Comparison of ENCODE assay signal across 8 cellular contexts in genomic region chr17:82051776-82052637, GRCh38. TPM values are rescaled to one million over a fixed set of nuclear protein-coding genes. Genes with fewer than 3 reads are reported as not detected.
A peak's percentile ranks its signal among the peaks of the same experiment; 100 is the strongest.
DNase-seq lines count a peak whose midpoint lies in the region; ATAC-seq and TF ChIP-seq lines count a peak whose summit lies in the region.

TSS of gene GPS1 (plus strand) at chr17:82051898. CDS start at chr17:82051932, 34 bp downstream.
TSS of gene RFNG (minus strand) at chr17:82051811. CDS start at chr17:82051766, 45 bp downstream.

- H3K4me2 ChIP-seq in GM23338: peak within 1 kb of the TSS; percentile 89

- no peaks in the 10 kb centered on the region for H3K9me3 Mint-ChIP-seq in GM23338

- no peaks in the 10 kb centered on the region; the same call in 2 of the 3 replicates for H3K4me1 Mint-ChIP-seq in GM23338

- no peak within 1 kb of the TSS for H2AFZ ChIP-seq in GM23338

- H3K4me3 ChIP-seq in GM23338: peak within 1 kb of the TSS; percentile 89

- H3K79me2 ChIP-seq in GM23338 (replicated peaks; ENCODE audit: insufficient read depth): peaks cover 9% of the 10 kb centered on the region; the same call in 1 of the 2 replicates

- H3K27ac Mint-ChIP-seq in GM23338: no peak within 1 kb of the TSS

- H3K36me3 Mint-ChIP-seq in GM23338 (ENCODE audit: low read depth): peaks cover 23% of the 10 kb centered on the region

- DNase-seq in D341Med (ENCODE audit: low spot score) (peak; percentile 99), GM23338 (ENCODE audit: low spot score) (peak; percentile 82), NCI-H2107 treated with DMSO at 0.1 percent for 48 hours (lab: John Stamatoyannopoulos, UW; ENCODE audit: unreplicated experiment) (peak; percentile 14), cerebellum (ENCODE audit: low spot score) (peak; percentile 93), left colon (peak; percentile 73 to 91), GF-D8 (lab: John Stamatoyannopoulos, UW) (no peak)
- DNase-seq in activated CD4-positive, alpha-beta T cell treated with anti-CD3 and anti-CD28 coated beads for 24 hours (ENCODE audit: low read depth in 2 of 2): peak; percentile 70 to 82
- DNase-seq in stimulated activated CD4-positive, alpha-beta T cell treated with anti-CD3 and anti-CD28 coated beads, Interleukin-1b, Interleukin-23, amount 100 ng/mL, for 24 hours (ENCODE audit: low read depth in 4 of 4, low spot score in 1 of 4): peak; percentile 67 to 84 (median 80)

- peaks cover 8% of the 10 kb centered on the region; the same call in 1 of the 2 replicates for H4K20me1 ChIP-seq in GM23338 (replicated peaks; ENCODE audit: insufficient read depth)

- peaks cover 13% of the 10 kb centered on the region for H3K27me3 Mint-ChIP-seq in GM23338 (ENCODE audit: insufficient read depth, low read depth, poor library complexity)

- ATAC-seq in GM23338 (peak; percentile 50), left colon (peak; percentile 82)

- no peaks in the 10 kb centered on the region for H3K9me2 ChIP-seq in GM23338 (ENCODE audit: insufficient read depth)

- H3K36me3 ChIP-seq in GM23338 (ENCODE audit: insufficient read depth): peaks cover 4% of the 10 kb centered on the region; the same call in 1 of the 2 replicates

- no peaks in the 10 kb centered on the region for H3K4me1 ChIP-seq in GM23338 (ENCODE audit: insufficient read depth)

- H3K27ac ChIP-seq in GM23338 (ENCODE audit: low read depth): no peak within 1 kb of the TSS

- peak within 1 kb of the TSS; percentile 86 for H3K4me3 Mint-ChIP-seq in GM23338

- 0 out of 2 replicates have a peak, but pooled peaks cover 6% of the 10 kb centered on the region for H3F3A ChIP-seq in GM23338 (replicated peaks; ENCODE audit: low read depth)

- intact Hi-C loops in left colon (cut with DNase I, micrococcal nuclease): no loop called here

- H3K27me3 ChIP-seq in GM23338 (ENCODE audit: insufficient read depth): no peaks in the 10 kb centered on the region

- no peak for TF ChIP-seq CTCF in GM23338 (conservative IDR thresholded peaks at IDR 0.05; ENCODE audit: low read depth in 2 of 2)

TF ChIP-seq in GM23338, 12 proteins besides CTCF, POLR2A, EP300 and RAD21:
- no peak for TF ChIP-seq EZH2 (IDR thresholded peaks at IDR 0.05; ENCODE audit: low read depth, unreplicated experiment)
- TF ChIP-seq POLR2AphosphoS5 (IDR thresholded peaks at IDR 0.05; ENCODE audit: low read depth): peak; percentile 50; the same call in 1 of the 2 replicates
- peak; percentile 62 for TF ChIP-seq ETS1 (IDR thresholded peaks at IDR 0.05)
- 0 out of 2 replicates have a peak, but pooled peaks have one; percentile 62 for TF ChIP-seq CREB1 (CRISPR knock-in tag; IDR thresholded peaks at IDR 0.05; ENCODE audit: low read depth)
- no peak for TF ChIP-seq REST (IDR thresholded peaks at IDR 0.05; ENCODE audit: unreplicated experiment)

RNA-seq across cellular contexts. Expression of gene GPS1, which starts in this region (rescaled TPM):
- total RNA-seq in GM23338 (2014; rRNA removed; shearing (Covaris generic)): 228 and 242 TPM in 2 replicates
- polyA plus RNA-seq in GM23338 (2016; fragmentation: Nextera tagmentation; extraction: Ambion mirVana): 136 and 148 TPM in 2 replicates
- 52.9 TPM for total RNA-seq in cerebellum
- 10 to 100 TPM; 80.7 to 87.4 TPM for total RNA-seq in left colon

RNA-seq across cellular contexts. Expression of gene RFNG, which starts in this region (rescaled TPM):
- 36.9 and 44.7 TPM in 2 replicates for total RNA-seq in GM23338 (2014; rRNA removed; shearing (Covaris generic))
- polyA plus RNA-seq in GM23338 (2016; fragmentation: Nextera tagmentation; extraction: Ambion mirVana): 18.0 and 18.9 TPM in 2 replicates
- total RNA-seq in cerebellum (17.2 TPM), left colon (10 to 100 TPM; 31.5 to 32.3 TPM)
